ENCODE assay signal across 1 cellular context in genomic region chr11:19241260-19242183, GRCh38.
A peak's percentile ranks its signal among the peaks of the same experiment; 100 is the strongest.
TF ChIP-seq lines count a peak whose summit lies in the region.

No MANE protein-coding gene starts in this region.

TF ChIP-seq in WTC11, 78 proteins besides CTCF, POLR2A, EP300 and RAD21 (continued from another document and continues in another):
- TF ChIP-seq ZNF532 (CRISPR knock-in tag; IDR thresholded peaks at IDR 0.05; ENCODE audit: borderline replicate concordance) = no peak
- TF ChIP-seq E2F1 (CRISPR knock-in tag; IDR thresholded peaks at IDR 0.05) = 0 out of 2 replicates have a peak, but pooled peaks have one; percentile 34
- no peak for TF ChIP-seq USF2 (CRISPR knock-in tag; IDR thresholded peaks at IDR 0.05)
- TF ChIP-seq OVOL2 (CRISPR knock-in tag; IDR thresholded peaks at IDR 0.05; ENCODE audit: borderline replicate concordance) = no peak
- no peak; the same call in 1 of the 2 replicates for TF ChIP-seq MYBL2 (CRISPR knock-in tag; IDR thresholded peaks at IDR 0.05)
- TF ChIP-seq NR2C2 (CRISPR knock-in tag; IDR thresholded peaks at IDR 0.05) = no peak; the same call in 1 of the 2 replicates
- no peak for TF ChIP-seq MXD4 (CRISPR knock-in tag; IDR thresholded peaks at IDR 0.05; ENCODE audit: borderline replicate concordance)
- no peak for TF ChIP-seq FOXJ3 (CRISPR knock-in tag; IDR thresholded peaks at IDR 0.05; ENCODE audit: borderline replicate concordance)
- TF ChIP-seq PREB (CRISPR knock-in tag; IDR thresholded peaks at IDR 0.05; ENCODE audit: borderline replicate concordance) = no peak
- TF ChIP-seq GTF2I (CRISPR knock-in tag; conservative IDR thresholded peaks at IDR 0.05) = no peak
- TF ChIP-seq SMAD3 (CRISPR knock-in tag; IDR thresholded peaks at IDR 0.05; ENCODE audit: borderline replicate concordance) = 0 out of 2 replicates have a peak, but pooled peaks have one; percentile 47
- no peak for TF ChIP-seq SMAD4 (CRISPR knock-in tag; IDR thresholded peaks at IDR 0.05)
- no peak for TF ChIP-seq CREB1 (CRISPR knock-in tag; IDR thresholded peaks at IDR 0.05)
- TF ChIP-seq AR (CRISPR knock-in tag; IDR thresholded peaks at IDR 0.05) = no peak
- TF ChIP-seq E2F5 (CRISPR knock-in tag; IDR thresholded peaks at IDR 0.05) = peak; percentile 80
- peak; percentile 79; the same call in 1 of the 2 replicates for TF ChIP-seq ZNF121 (CRISPR knock-in tag; IDR thresholded peaks at IDR 0.05)
- TF ChIP-seq RELA (CRISPR knock-in tag; IDR thresholded peaks at IDR 0.05; ENCODE audit: borderline replicate concordance) = no peak
- TF ChIP-seq RORB (CRISPR knock-in tag; IDR thresholded peaks at IDR 0.05) = no peak
- TF ChIP-seq ZNF416 (CRISPR knock-in tag; IDR thresholded peaks at IDR 0.05) = no peak
- TF ChIP-seq TP53 (CRISPR knock-in tag; IDR thresholded peaks at IDR 0.05) = 0 out of 2 replicates have a peak, but pooled peaks have one; percentile 68
- TF ChIP-seq CBFB (CRISPR knock-in tag; IDR thresholded peaks at IDR 0.05; ENCODE audit: low read depth) = no peak
- no peak for TF ChIP-seq AFF4 (CRISPR knock-in tag; IDR thresholded peaks at IDR 0.05; ENCODE audit: borderline replicate concordance)
- no peak for TF ChIP-seq ZNF423 (CRISPR knock-in tag; IDR thresholded peaks at IDR 0.05)
- TF ChIP-seq ZNF219 (CRISPR knock-in tag; IDR thresholded peaks at IDR 0.05; ENCODE audit: borderline replicate concordance) = no peak
- 0 out of 2 replicates have a peak, but pooled peaks have one; percentile 45 for TF ChIP-seq ZNF232 (CRISPR knock-in tag; IDR thresholded peaks at IDR 0.05)
- no peak for TF ChIP-seq IRF2 (CRISPR knock-in tag; IDR thresholded peaks at IDR 0.05; ENCODE audit: borderline replicate concordance, low read depth)
- TF ChIP-seq ZNF512 (CRISPR knock-in tag; IDR thresholded peaks at IDR 0.05; ENCODE audit: borderline replicate concordance) = no peak
- no peak for TF ChIP-seq NR3C1 (CRISPR knock-in tag; conservative IDR thresholded peaks at IDR 0.05; ENCODE audit: low read depth)
- TF ChIP-seq ELF4 (CRISPR knock-in tag; IDR thresholded peaks at IDR 0.05; ENCODE audit: low read depth) = no peak
- no peak for TF ChIP-seq ERG (CRISPR knock-in tag; IDR thresholded peaks at IDR 0.05)
- TF ChIP-seq HMGA2 (CRISPR knock-in tag; IDR thresholded peaks at IDR 0.05) = no peak
- no peak for TF ChIP-seq MLX (CRISPR knock-in tag; IDR thresholded peaks at IDR 0.05)
- peak; percentile 40; the same call in 1 of the 2 replicates for TF ChIP-seq NFYB (CRISPR knock-in tag; conservative IDR thresholded peaks at IDR 0.05; ENCODE audit: low read depth)
- no peak for TF ChIP-seq ATF6 (CRISPR knock-in tag; IDR thresholded peaks at IDR 0.05)
- 0 out of 2 replicates have a peak, but pooled peaks have one; percentile 30 for TF ChIP-seq ZNF317 (CRISPR knock-in tag; IDR thresholded peaks at IDR 0.05; ENCODE audit: borderline replicate concordance, low read depth)
- TF ChIP-seq ATF1 (CRISPR knock-in tag; IDR thresholded peaks at IDR 0.05) = no peak
